ENCODE assay signal across 8 cellular contexts in genomic region chr10:43408710-43409384, GRCh38. TPM values are rescaled to one million over a fixed set of nuclear protein-coding genes. Genes with fewer than 3 reads are reported as not detected.
DNase-seq lines count a peak whose midpoint lies in the region; ATAC-seq, FAIRE-seq and TF ChIP-seq lines count a peak whose summit lies in the region.

TSS of gene HNRNPF (minus strand) at chr10:43409186. CDS start at chr10:43387884, 21,302 bp downstream.

- TF ChIP-seq CTCF in esophagus muscularis mucosa (IDR thresholded peaks at IDR 0.05) = peak in 1 of 3 experiments; percentile 8

- 0% methylated on average over 1 of the region's 68 CpGs for WGBS in esophagus muscularis mucosa

- H3K4me1 Mint-ChIP-seq in activated T-cell treated with anti-CD3 and anti-CD28 coated beads, Interleukin-2, amount 50 U/mL, for 72 hours (ENCODE audit: low read depth) = peaks cover 34% of the 10 kb centered on the region

- TF ChIP-seq POLR2A in esophagus muscularis mucosa (IDR thresholded peaks at IDR 0.05; ENCODE audit: low read depth) = peak; percentile 92

- no peak for FAIRE-seq in RCC 7860 (lab: Jason Lieb, UNC)

- H3K4me1 ChIP-seq in esophagus muscularis mucosa = peaks cover 29 to 48% (median 41%) of the 10 kb centered on the region in 4 donors

- H3K27ac Mint-ChIP-seq in activated T-cell treated with anti-CD3 and anti-CD28 coated beads, Interleukin-2, amount 50 U/mL, for 72 hours = peak within 1 kb of the TSS; percentile 94

- H3K9me3 Mint-ChIP-seq in activated T-cell treated with anti-CD3 and anti-CD28 coated beads, Interleukin-2, amount 50 U/mL, for 72 hours = no peaks in the 10 kb centered on the region

- no peaks in the 10 kb centered on the region for H3K27me3 Mint-ChIP-seq in activated T-cell treated with anti-CD3 and anti-CD28 coated beads, Interleukin-2, amount 50 U/mL, for 72 hours (ENCODE audit: low read depth)

- no peak for TF ChIP-seq EP300 in esophagus muscularis mucosa (IDR thresholded peaks at IDR 0.05)

- H3K9me3 ChIP-seq in esophagus muscularis mucosa = no peaks in the 10 kb centered on the region

- DNase-seq in DMS79 (lab: John Stamatoyannopoulos, UW) (peak; percentile 62), KG1 (lab: John Stamatoyannopoulos, UW) (peak; percentile 98), RCC 7860 (ENCODE audit: low spot score) (peak; percentile 89), esophagus muscularis mucosa (ENCODE audit: extremely low spot score) (peak; percentile 98), myocyte (ENCODE audit: low read depth) (peak; percentile 95)
- peak; percentile 96 to 98 for DNase-seq in activated T-cell treated with anti-CD3 and anti-CD28 coated beads, Interleukin-2, amount 50 U/mL, for 72 hours
- DNase-seq in stimulated activated CD8-positive, alpha-beta memory T cell treated with anti-CD3 and anti-CD28 coated beads, Interleukin-7, amount 100 ng/mL, for 4 hours (ENCODE audit: low read depth in 2 of 2) = peak; percentile 86 to 94

- intact Hi-C loops in esophagus muscularis mucosa (cut with DNase I) = no loop called here

- peaks cover 0 to 4% (median under 1%) of the 10 kb centered on the region in 4 donors for H3K36me3 ChIP-seq in esophagus muscularis mucosa

- H3K4me3 Mint-ChIP-seq in activated T-cell treated with anti-CD3 and anti-CD28 coated beads, Interleukin-2, amount 50 U/mL, for 72 hours = peak within 1 kb of the TSS; percentile 94 to 100

- peak; percentile 68 for ATAC-seq in GM21737 (IDR thresholded peaks at IDR 0.05; ENCODE audit: unreplicated experiment)
- ATAC-seq in activated T-cell treated with anti-CD3 and anti-CD28 coated beads, Interleukin-2, amount 50 U/mL, for 72 hours (replicated peaks in 1 of 2) = peak; percentile 79

- no peaks in the 10 kb centered on the region for H3K27me3 ChIP-seq in esophagus muscularis mucosa

- peaks cover 11 to 27% of the 10 kb centered on the region in 2 donors for H3K36me3 Mint-ChIP-seq in activated T-cell treated with anti-CD3 and anti-CD28 coated beads, Interleukin-2, amount 50 U/mL, for 72 hours (ENCODE audit: insufficient read depth in 2 of 2)

- peak within 1 kb of the TSS; percentile 96 to 100 (median 100) for H3K27ac ChIP-seq in esophagus muscularis mucosa (replicated peaks in 1 of 4)

- H3K4me3 ChIP-seq in esophagus muscularis mucosa = peak within 1 kb of the TSS; percentile 71 to 94 (median 90)

RNA-seq across cellular contexts. Expression of gene HNRNPF, which starts in this region (rescaled TPM):
- total RNA-seq in activated T-cell treated with anti-CD3 and anti-CD28 coated beads, Interleukin-2, amount 50 U/mL, for 72 hours = 100 to 1,000 TPM; 412 to 475 TPM
- total RNA-seq in esophagus muscularis mucosa = 100 to 1,000 TPM; 113 to 243 (median 176) TPM
- total RNA-seq in myocyte = 143 and 200 TPM in 2 replicates
- polyA plus RNA-seq in myocyte (2012) = 88.2 TPM

Comparison
In these comparisons a context has a peak if more than half of its experiments do, and no peak if none do; other contexts are left out.
1. Peak in every context shown above with its lines: DNase-seq, ATAC-seq, H3K4me3 ChIP-seq and H3K27ac ChIP-seq.